Comparison of ENCODE assay signal across 21 cellular contexts in the genomic region with DNA sequence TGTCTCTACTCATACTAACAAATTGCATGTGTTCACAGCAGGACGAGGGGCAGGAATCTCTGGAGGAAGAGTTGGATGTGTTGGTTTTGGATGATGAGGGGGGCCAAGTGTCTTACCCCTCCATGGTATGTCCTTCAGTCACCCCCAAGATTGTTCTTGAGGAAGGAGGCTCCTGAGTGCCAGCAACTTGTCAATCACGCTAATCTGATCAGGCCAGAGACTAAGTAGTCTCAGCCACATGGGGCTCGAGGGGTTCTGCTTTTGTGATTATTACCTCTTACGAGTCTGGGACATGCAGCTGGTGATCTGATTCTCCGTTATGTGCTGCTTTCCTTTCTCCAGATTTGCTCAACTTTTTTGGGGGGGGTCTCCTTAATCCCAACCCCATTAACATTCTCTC. TPM values are rescaled to one million over a fixed set of nuclear protein-coding genes. Genes with fewer than 3 reads are reported as not detected.
DNase-seq lines count a peak whose midpoint lies in the region; ATAC-seq and TF ChIP-seq lines count a peak whose summit lies in the region.
"Had no signal": no experiment of that assay in that cellular context is flagged by ENCODE, and none has a peak within 500 bp of the region (broad histone marks: within the 10 kb centered on the region; RNA-seq: fewer than 3 reads in every experiment).

No MANE protein-coding gene starts in this region.

- H3K9me3 ChIP-seq in BE2C, result no peaks in the 10 kb centered on the region
- H3K9me3 ChIP-seq: SK-N-SH, uterus had no signal

- peak; percentile 7 for ATAC-seq in GM18505 (IDR thresholded peaks at IDR 0.05; ENCODE audit: unreplicated experiment)
- peak; percentile 32 for ATAC-seq in GM21526 (IDR thresholded peaks at IDR 0.05; ENCODE audit: low FRiP score, unreplicated experiment)
- ATAC-seq in HG03342 (IDR thresholded peaks at IDR 0.05; ENCODE audit: unreplicated experiment), result peak; percentile 5
- no peak for ATAC-seq in GM21515 (IDR thresholded peaks at IDR 0.05; ENCODE audit: unreplicated experiment)

- DNase-seq in activated naive CD8-positive, alpha-beta T cell treated with anti-CD3 and anti-CD28 coated beads for 36 hours, result no peak
- DNase-seq in foreskin melanocyte (no peak), BE2C (no peak), NOMO-1 treated with DMSO at 0.1 percent for 48 hours (lab: John Stamatoyannopoulos, UW; ENCODE audit: unreplicated experiment) (no peak)
- DNase-seq: activated CD4-positive, alpha-beta T cell treated with anti-CD3 and anti-CD28 coated beads for 4 hours; activated CD8-positive, alpha-beta memory T cell treated with anti-CD3 and anti-CD28 coated beads, Interleukin-2, amount 50 U/mL, for 48 hours; activated naive CD4-positive, alpha-beta T cell treated with anti-CD3 and anti-CD28 coated beads, Interleukin-2, amount 50 U/mL, for 16 hours; foreskin fibroblast; GOT3; naive B cell; NCI-H1417 treated with DMSO at 0.1 percent for 48 hours; NCI-H2171 treated with DMSO at 0.1 percent for 48 hours; SK-N-SH; uterus had no signal

- peak overlapping the region; percentile 42 for H3K27ac Mint-ChIP-seq in activated naive CD8-positive, alpha-beta T cell treated with anti-CD3 and anti-CD28 coated beads for 36 hours
- H3K27ac Mint-ChIP-seq: naive B cell had no signal

- no peak overlapping the region for H3K4me3 ChIP-seq in BE2C (ENCODE audit: low read depth, low read length)
- H3K4me3 ChIP-seq: uterus had no signal

- no peaks in the 10 kb centered on the region for H3K27me3 ChIP-seq in BE2C
- H3K27me3 ChIP-seq: uterus had no signal

- peaks cover 5% of the 10 kb centered on the region for H3K4me1 Mint-ChIP-seq in activated naive CD8-positive, alpha-beta T cell treated with anti-CD3 and anti-CD28 coated beads for 36 hours
- H3K4me1 Mint-ChIP-seq: brain, memory B cell had no signal

- H3K9me3 Mint-ChIP-seq in activated naive CD8-positive, alpha-beta T cell treated with anti-CD3 and anti-CD28 coated beads for 36 hours, result no peaks in the 10 kb centered on the region
- H3K9me3 Mint-ChIP-seq: brain, memory B cell, naive B cell had no signal

- no peaks in the 10 kb centered on the region for H3K27me3 Mint-ChIP-seq in activated naive CD8-positive, alpha-beta T cell treated with anti-CD3 and anti-CD28 coated beads for 36 hours
- H3K27me3 Mint-ChIP-seq: brain, memory B cell, naive B cell had no signal

- no peak for TF ChIP-seq POLR2A in GM18505 (IDR thresholded peaks at IDR 0.05; ENCODE audit: borderline replicate concordance, extremely low read depth, insufficient read depth, insufficient read length)

- H3K36me3 ChIP-seq in BE2C, result peaks cover 3% of the 10 kb centered on the region; the same call in 1 of the 2 replicates
- H3K36me3 ChIP-seq: uterus had no signal

- TF ChIP-seq CTCF in BE2C (IDR thresholded peaks at IDR 0.05; ENCODE audit: low read depth, low read length), result no peak

- no peaks in the 10 kb centered on the region for H3K4me1 ChIP-seq in BE2C
- H3K4me1 ChIP-seq: parathyroid adenoma, uterus had no signal

- no peak overlapping the region for H3K4me3 Mint-ChIP-seq in activated naive CD8-positive, alpha-beta T cell treated with anti-CD3 and anti-CD28 coated beads for 36 hours
- H3K4me3 Mint-ChIP-seq: brain, memory B cell, naive B cell had no signal

- H3K36me3 Mint-ChIP-seq in activated naive CD8-positive, alpha-beta T cell treated with anti-CD3 and anti-CD28 coated beads for 36 hours, result peaks cover 1% of the 10 kb centered on the region

RNA-seq across cellular contexts. Expression of a gene that starts 54.3 kb away (rescaled TPM):
- total RNA-seq in activated naive CD8-positive, alpha-beta T cell treated with anti-CD3 and anti-CD28 coated beads for 36 hours, result 1 to 10 TPM; 6.4 to 8.2 TPM
- polyA plus RNA-seq in BE2C (2012; ENCODE audit: insufficient read depth, insufficient read length, low read depth), result 39.9 TPM
